Comparison of ENCODE assay signal across 31 cellular contexts in genomic region chrX:70044541-70045245, GRCh38. TPM values are rescaled to one million over a fixed set of nuclear protein-coding genes. Genes with fewer than 3 reads are reported as not detected.
DNase-seq lines count a peak whose midpoint lies in the region; ATAC-seq, FAIRE-seq and TF ChIP-seq lines count a peak whose summit lies in the region.
"Had no signal": no experiment of that assay in that cellular context is flagged by ENCODE, and none has a peak within 500 bp of the region (broad histone marks: within the 10 kb centered on the region; RNA-seq: fewer than 3 reads in every experiment).

No MANE protein-coding gene starts in this region.

- H3K9me3 ChIP-seq in osteoblast (ENCODE audit: low read depth, low read length) = no peaks in the 10 kb centered on the region
- H3K9me3 ChIP-seq: left ventricle myocardium inferior, right atrium auricular region, thoracic aorta had no signal

- FAIRE-seq in urothelium cell line (lab: Jason Lieb, UNC) = no peak
- FAIRE-seq: GM12891 had no signal

- no peak overlapping the region for H3K4me2 ChIP-seq in osteoblast (ENCODE audit: insufficient read depth, low read length)
- H3K4me2 ChIP-seq: hepatocyte had no signal

- H4K20me1 ChIP-seq in osteoblast (ENCODE audit: insufficient read depth, low read length) = no peaks in the 10 kb centered on the region

- ATAC-seq in SK-N-SH treated with all-trans-retinoic acid at 6 μM for 48 hours = peak; percentile 72
- ATAC-seq: CD8-positive, alpha-beta T cell; HCT116; natural killer cell; stimulated activated naive CD8-positive, alpha-beta T cell treated with anti-CD3 and anti-CD28 coated beads, Interleukin-15, Interleukin-2, amounts not matched to agents 100 U/mL and 50 U/mL, for 24 hours had no signal

- no peaks in the 10 kb centered on the region for H3K4me1 ChIP-seq in osteoblast (ENCODE audit: insufficient read depth, low read length)
- H3K4me1 ChIP-seq: left ventricle myocardium inferior, right atrium auricular region had no signal

- H3K79me2 ChIP-seq in osteoblast (ENCODE audit: insufficient read depth, low read length) = no peaks in the 10 kb centered on the region
- H3K79me2 ChIP-seq: hepatocyte had no signal

- DNase-seq in GM03348 (ENCODE audit: low spot score) (peak; percentile 31), fibroblast of villous mesenchyme (ENCODE audit: low read depth) (peak; percentile 10), urothelium cell line (ENCODE audit: low spot score) (peak; percentile 21), GM13976 (ENCODE audit: low spot score) (no peak), SIG-M5 treated with dmso at 0.1 percent for 504 hours (lab: John Stamatoyannopoulos, UW; ENCODE audit: unreplicated experiment) (no peak), osteoblast (ENCODE audit: insufficient read length, low spot score, missing footprints) (no peak)
- DNase-seq: activated B cell treated with CpG ODN at 0.5 μM for 24 hours; activated naive CD4-positive, alpha-beta T cell treated with anti-CD3 and anti-CD28 coated beads, Interleukin-2, amount 10 ng/mL, durations not matched to agents 7 days and 5 days; AML-193; amygdala; caudate nucleus; DMS53; left ventricle myocardium inferior; MM.1S; natural killer cell; NCI-H1417 treated with DMSO at 0.1 percent for 48 hours; NCI-H2081 treated with DMSO at 0.1 percent for 48 hours; NCI-H446 treated with DMSO at 0.1 percent for 48 hours; stimulated activated naive CD8-positive, alpha-beta T cell treated with anti-CD3 and anti-CD28 coated beads, Interleukin-15, Interleukin-2, amounts not matched to agents 100 U/mL and 50 U/mL, for 24 hours had no signal

- no peak overlapping the region for H2AFZ ChIP-seq in osteoblast (ENCODE audit: low read length)
- H2AFZ ChIP-seq: hepatocyte had no signal

- in situ Hi-C loops in GM13976 (cut with MboI; ENCODE audit: low sequenced_read_pairs, unreplicated experiment) = no loop called here

- H3K36me3 ChIP-seq in osteoblast (ENCODE audit: insufficient read depth, low read length) = no peaks in the 10 kb centered on the region
- H3K36me3 ChIP-seq: left ventricle myocardium inferior, right atrium auricular region, thoracic aorta had no signal

- H3K27me3 ChIP-seq in osteoblast (ENCODE audit: insufficient read depth, low read length) = no peaks in the 10 kb centered on the region
- H3K27me3 ChIP-seq: hepatocyte, right atrium auricular region had no signal

- H3K27ac ChIP-seq in osteoblast (ENCODE audit: low read depth, low read length) = no peak overlapping the region
- H3K27ac ChIP-seq: hepatocyte, left ventricle myocardium inferior, right atrium auricular region, thoracic aorta had no signal

- H3K4me3 ChIP-seq in fibroblast of villous mesenchyme (ENCODE audit: low read depth, low read length) (no peak overlapping the region), osteoblast (ENCODE audit: insufficient read depth, low read length) (no peak overlapping the region)
- H3K4me3 ChIP-seq: hepatocyte, left ventricle myocardium inferior, right atrium auricular region, thoracic aorta had no signal

- TF ChIP-seq CTCF in fibroblast of villous mesenchyme (IDR thresholded peaks at IDR 0.05; ENCODE audit: insufficient read depth, low read depth, low read length) = no peak
- no peak for TF ChIP-seq CTCF in GM13976 (IDR thresholded peaks at IDR 0.05; ENCODE audit: borderline replicate concordance, control extremely low read depth, extremely low read depth, insufficient read depth, missing control alignments)
- no peak for TF ChIP-seq CTCF in osteoblast (IDR thresholded peaks at IDR 0.05; ENCODE audit: extremely low read depth, low read depth, low read length)

TF ChIP-seq in SK-N-SH treated with all-trans-retinoic acid at 6 μM for 48 hours, 23 proteins besides CTCF, POLR2A, EP300 and RAD21:
- TF ChIP-seq TCF4 (CRISPR knock-in tag; IDR thresholded peaks at IDR 0.05; ENCODE audit: borderline replicate concordance) (no peak), PPARA (CRISPR knock-in tag; IDR thresholded peaks at IDR 0.05; ENCODE audit: borderline replicate concordance) (no peak), ESRRG (CRISPR knock-in tag; IDR thresholded peaks at IDR 0.05) (no peak), ZNF8 (CRISPR knock-in tag; IDR thresholded peaks at IDR 0.05) (no peak), RARB (CRISPR knock-in tag; IDR thresholded peaks at IDR 0.05) (no peak), TOX (CRISPR knock-in tag; IDR thresholded peaks at IDR 0.05; ENCODE audit: borderline replicate concordance) (no peak), ZFP3 (CRISPR knock-in tag; IDR thresholded peaks at IDR 0.05) (no peak), TSHZ2 (CRISPR knock-in tag; IDR thresholded peaks at IDR 0.05) (no peak)
- TF ChIP-seq, protein P1, sequence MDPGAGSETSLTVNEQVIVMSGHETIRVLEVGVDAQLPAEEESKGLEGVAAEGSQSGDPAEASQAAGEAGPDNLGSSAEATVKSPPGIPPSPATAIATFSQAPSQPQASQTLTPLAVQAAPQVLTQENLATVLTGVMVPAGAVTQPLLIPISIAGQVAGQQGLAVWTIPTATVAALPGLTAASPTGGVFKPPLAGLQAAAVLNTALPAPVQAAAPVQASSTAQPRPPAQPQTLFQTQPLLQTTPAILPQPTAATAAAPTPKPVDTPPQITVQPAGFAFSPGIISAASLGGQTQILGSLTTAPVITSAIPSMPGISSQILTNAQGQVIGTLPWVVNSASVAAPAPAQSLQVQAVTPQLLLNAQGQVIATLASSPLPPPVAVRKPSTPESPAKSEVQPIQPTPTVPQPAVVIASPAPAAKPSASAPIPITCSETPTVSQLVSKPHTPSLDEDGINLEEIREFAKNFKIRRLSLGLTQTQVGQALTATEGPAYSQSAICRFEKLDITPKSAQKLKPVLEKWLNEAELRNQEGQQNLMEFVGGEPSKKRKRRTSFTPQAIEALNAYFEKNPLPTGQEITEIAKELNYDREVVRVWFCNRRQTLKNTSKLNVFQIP (CRISPR knock-in tag; IDR thresholded peaks at IDR 0.05; ENCODE audit: borderline replicate concordance, low read depth) = no peak

RNA-seq across cellular contexts. Expression of gene AWAT2, which starts 5.0 kb away (rescaled TPM):
- total RNA-seq in fibroblast of villous mesenchyme (not detected in 2 replicates), osteoblast (not detected in 2 replicates)
- total RNA-seq: activated B cell treated with CpG ODN at 0.5 μM for 24 hours; activated T-helper 1 cell treated with anti-CD3 and anti-CD28 coated beads, Interleukin-12 subunit alpha, Interleukin-12 subunit beta, Interleukin-2, Interleukin-4 antibody, amounts not matched to agents 30 ng/mL and 10 ng/mL and 1 ng/mL, durations not matched to agents 14 hours and 24 hours and 36 hours; CD8-positive, alpha-beta T cell; hepatocyte; left ventricle myocardium inferior; mesothelial cell of epicardium; natural killer cell; OCI-LY7; omental fat pad; right atrium auricular region; thoracic aorta had no signal

RNA-seq across cellular contexts. Expression of gene OTUD6A, which starts 17.6 kb away (rescaled TPM):
- total RNA-seq in fibroblast of villous mesenchyme = not detected in 2 replicates
- total RNA-seq in osteoblast = not detected in 2 replicates
- total RNA-seq: activated B cell treated with CpG ODN at 0.5 μM for 24 hours; activated T-helper 1 cell treated with anti-CD3 and anti-CD28 coated beads, Interleukin-12 subunit alpha, Interleukin-12 subunit beta, Interleukin-2, Interleukin-4 antibody, amounts not matched to agents 30 ng/mL and 10 ng/mL and 1 ng/mL, durations not matched to agents 14 hours and 24 hours and 36 hours; CD8-positive, alpha-beta T cell; dermis microvascular lymphatic vessel endothelial cell; hepatocyte; left ventricle myocardium inferior; mesothelial cell of epicardium; natural killer cell; OCI-LY7; omental fat pad; right atrium auricular region; thoracic aorta had no signal

Comparison
In these comparisons a context has a peak if more than half of its experiments do, and no peak if none do; other contexts are left out.
1. DNase-seq: peak in GM03348 (single experiment), fibroblast of villous mesenchyme (single experiment) and urothelium cell line (single experiment); none in GM13976 (single experiment), SIG-M5 treated with dmso at 0.1 percent for 504 hours (single experiment) and osteoblast (single experiment).